Comparison of ENCODE assay signal across 1 cellular context in the genomic region with DNA sequence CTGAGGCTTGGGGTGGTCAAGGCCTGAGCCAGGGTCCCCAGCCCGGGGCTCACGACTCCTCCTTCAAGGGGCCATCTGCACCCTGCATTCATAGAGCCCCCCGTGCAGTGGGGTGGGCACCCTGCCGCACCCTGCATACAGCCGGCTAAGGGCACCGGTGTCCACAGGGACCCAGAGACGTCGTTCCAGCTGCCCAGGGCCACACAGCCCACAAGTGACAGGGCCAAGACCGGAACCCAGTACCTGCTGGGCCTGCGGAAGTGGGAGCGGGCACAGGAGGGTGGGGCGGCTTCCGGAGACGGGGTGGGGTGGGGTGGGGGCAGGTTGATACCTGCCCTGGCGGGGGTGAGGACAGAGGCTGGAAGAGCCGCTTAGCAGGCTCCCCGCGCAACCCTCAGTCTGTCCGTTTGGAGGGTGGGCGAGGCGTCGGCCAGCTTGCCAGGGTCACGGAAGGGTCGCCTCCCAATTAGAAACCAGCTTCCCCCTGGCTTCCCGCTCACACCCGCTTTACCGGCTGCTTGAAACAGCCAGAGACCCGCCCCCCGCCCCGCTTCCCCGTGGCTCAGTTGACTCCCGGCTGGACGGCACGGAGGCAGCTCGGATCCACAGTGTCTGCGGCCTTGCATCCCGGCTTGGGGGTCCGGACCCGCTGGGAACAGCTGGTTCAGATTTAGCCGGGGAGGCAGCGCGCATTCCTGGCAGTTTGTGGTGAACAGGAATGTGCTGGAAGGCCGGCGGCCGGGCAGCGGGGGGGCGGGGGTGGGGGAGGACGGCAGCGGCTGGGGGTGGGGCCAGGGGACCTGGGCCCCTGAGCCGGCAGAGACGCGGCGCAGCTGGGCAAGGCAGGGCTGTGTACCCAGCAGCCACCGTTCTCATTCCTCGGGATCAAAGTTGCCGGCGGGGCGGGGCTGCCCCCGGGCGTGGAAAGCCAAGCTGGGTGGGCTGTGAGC.
TF ChIP-seq lines count a peak whose summit lies in the region.

No MANE protein-coding gene starts in this region.

TF ChIP-seq in H1, 55 proteins besides CTCF, POLR2A, EP300 and RAD21:
- no peak for TF ChIP-seq SIRT6 (IDR thresholded peaks at IDR 0.05; ENCODE audit: low read length)
- TF ChIP-seq, protein P1, sequence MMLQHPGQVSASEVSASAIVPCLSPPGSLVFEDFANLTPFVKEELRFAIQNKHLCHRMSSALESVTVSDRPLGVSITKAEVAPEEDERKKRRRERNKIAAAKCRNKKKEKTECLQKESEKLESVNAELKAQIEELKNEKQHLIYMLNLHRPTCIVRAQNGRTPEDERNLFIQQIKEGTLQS (IDR thresholded peaks at IDR 0.05; ENCODE audit: insufficient read depth, low read depth, low read length) = no peak
- TF ChIP-seq SIX5 (IDR thresholded peaks at IDR 0.05; ENCODE audit: low read depth, low read length) = no peak
- TF ChIP-seq BRCA1 (IDR thresholded peaks at IDR 0.05; ENCODE audit: low read depth, low read length) = no peak
- TF ChIP-seq, protein P2, sequence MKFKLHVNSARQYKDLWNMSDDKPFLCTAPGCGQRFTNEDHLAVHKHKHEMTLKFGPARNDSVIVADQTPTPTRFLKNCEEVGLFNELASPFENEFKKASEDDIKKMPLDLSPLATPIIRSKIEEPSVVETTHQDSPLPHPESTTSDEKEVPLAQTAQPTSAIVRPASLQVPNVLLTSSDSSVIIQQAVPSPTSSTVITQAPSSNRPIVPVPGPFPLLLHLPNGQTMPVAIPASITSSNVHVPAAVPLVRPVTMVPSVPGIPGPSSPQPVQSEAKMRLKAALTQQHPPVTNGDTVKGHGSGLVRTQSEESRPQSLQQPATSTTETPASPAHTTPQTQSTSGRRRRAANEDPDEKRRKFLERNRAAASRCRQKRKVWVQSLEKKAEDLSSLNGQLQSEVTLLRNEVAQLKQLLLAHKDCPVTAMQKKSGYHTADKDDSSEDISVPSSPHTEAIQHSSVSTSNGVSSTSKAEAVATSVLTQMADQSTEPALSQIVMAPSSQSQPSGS (IDR thresholded peaks at IDR 0.05; ENCODE audit: low read length) = no peak
- TF ChIP-seq BACH1 (IDR thresholded peaks at IDR 0.05; ENCODE audit: low read length) = no peak
- no peak for TF ChIP-seq SP4 (IDR thresholded peaks at IDR 0.05; ENCODE audit: low read length)
- TF ChIP-seq, protein P3, sequence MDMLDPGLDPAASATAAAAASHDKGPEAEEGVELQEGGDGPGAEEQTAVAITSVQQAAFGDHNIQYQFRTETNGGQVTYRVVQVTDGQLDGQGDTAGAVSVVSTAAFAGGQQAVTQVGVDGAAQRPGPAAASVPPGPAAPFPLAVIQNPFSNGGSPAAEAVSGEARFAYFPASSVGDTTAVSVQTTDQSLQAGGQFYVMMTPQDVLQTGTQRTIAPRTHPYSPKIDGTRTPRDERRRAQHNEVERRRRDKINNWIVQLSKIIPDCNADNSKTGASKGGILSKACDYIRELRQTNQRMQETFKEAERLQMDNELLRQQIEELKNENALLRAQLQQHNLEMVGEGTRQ (IDR thresholded peaks at IDR 0.05; ENCODE audit: low read length) = no peak
- peak; percentile 90 for TF ChIP-seq TAF7 (optimal IDR thresholded peaks at IDR 0.05; ENCODE audit: borderline replicate concordance, low read depth, low read length)
- TF ChIP-seq, protein P4, sequence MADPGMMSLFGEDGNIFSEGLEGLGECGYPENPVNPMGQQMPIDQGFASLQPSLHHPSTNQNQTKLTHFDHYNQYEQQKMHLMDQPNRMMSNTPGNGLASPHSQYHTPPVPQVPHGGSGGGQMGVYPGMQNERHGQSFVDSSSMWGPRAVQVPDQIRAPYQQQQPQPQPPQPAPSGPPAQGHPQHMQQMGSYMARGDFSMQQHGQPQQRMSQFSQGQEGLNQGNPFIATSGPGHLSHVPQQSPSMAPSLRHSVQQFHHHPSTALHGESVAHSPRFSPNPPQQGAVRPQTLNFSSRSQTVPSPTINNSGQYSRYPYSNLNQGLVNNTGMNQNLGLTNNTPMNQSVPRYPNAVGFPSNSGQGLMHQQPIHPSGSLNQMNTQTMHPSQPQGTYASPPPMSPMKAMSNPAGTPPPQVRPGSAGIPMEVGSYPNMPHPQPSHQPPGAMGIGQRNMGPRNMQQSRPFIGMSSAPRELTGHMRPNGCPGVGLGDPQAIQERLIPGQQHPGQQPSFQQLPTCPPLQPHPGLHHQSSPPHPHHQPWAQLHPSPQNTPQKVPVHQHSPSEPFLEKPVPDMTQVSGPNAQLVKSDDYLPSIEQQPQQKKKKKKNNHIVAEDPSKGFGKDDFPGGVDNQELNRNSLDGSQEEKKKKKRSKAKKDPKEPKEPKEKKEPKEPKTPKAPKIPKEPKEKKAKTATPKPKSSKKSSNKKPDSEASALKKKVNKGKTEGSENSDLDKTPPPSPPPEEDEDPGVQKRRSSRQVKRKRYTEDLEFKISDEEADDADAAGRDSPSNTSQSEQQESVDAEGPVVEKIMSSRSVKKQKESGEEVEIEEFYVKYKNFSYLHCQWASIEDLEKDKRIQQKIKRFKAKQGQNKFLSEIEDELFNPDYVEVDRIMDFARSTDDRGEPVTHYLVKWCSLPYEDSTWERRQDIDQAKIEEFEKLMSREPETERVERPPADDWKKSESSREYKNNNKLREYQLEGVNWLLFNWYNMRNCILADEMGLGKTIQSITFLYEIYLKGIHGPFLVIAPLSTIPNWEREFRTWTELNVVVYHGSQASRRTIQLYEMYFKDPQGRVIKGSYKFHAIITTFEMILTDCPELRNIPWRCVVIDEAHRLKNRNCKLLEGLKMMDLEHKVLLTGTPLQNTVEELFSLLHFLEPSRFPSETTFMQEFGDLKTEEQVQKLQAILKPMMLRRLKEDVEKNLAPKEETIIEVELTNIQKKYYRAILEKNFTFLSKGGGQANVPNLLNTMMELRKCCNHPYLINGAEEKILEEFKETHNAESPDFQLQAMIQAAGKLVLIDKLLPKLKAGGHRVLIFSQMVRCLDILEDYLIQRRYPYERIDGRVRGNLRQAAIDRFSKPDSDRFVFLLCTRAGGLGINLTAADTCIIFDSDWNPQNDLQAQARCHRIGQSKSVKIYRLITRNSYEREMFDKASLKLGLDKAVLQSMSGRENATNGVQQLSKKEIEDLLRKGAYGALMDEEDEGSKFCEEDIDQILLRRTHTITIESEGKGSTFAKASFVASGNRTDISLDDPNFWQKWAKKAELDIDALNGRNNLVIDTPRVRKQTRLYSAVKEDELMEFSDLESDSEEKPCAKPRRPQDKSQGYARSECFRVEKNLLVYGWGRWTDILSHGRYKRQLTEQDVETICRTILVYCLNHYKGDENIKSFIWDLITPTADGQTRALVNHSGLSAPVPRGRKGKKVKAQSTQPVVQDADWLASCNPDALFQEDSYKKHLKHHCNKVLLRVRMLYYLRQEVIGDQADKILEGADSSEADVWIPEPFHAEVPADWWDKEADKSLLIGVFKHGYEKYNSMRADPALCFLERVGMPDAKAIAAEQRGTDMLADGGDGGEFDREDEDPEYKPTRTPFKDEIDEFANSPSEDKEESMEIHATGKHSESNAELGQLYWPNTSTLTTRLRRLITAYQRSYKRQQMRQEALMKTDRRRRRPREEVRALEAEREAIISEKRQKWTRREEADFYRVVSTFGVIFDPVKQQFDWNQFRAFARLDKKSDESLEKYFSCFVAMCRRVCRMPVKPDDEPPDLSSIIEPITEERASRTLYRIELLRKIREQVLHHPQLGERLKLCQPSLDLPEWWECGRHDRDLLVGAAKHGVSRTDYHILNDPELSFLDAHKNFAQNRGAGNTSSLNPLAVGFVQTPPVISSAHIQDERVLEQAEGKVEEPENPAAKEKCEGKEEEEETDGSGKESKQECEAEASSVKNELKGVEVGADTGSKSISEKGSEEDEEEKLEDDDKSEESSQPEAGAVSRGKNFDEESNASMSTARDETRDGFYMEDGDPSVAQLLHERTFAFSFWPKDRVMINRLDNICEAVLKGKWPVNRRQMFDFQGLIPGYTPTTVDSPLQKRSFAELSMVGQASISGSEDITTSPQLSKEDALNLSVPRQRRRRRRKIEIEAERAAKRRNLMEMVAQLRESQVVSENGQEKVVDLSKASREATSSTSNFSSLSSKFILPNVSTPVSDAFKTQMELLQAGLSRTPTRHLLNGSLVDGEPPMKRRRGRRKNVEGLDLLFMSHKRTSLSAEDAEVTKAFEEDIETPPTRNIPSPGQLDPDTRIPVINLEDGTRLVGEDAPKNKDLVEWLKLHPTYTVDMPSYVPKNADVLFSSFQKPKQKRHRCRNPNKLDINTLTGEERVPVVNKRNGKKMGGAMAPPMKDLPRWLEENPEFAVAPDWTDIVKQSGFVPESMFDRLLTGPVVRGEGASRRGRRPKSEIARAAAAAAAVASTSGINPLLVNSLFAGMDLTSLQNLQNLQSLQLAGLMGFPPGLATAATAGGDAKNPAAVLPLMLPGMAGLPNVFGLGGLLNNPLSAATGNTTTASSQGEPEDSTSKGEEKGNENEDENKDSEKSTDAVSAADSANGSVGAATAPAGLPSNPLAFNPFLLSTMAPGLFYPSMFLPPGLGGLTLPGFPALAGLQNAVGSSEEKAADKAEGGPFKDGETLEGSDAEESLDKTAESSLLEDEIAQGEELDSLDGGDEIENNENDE (IDR thresholded peaks at IDR 0.05; ENCODE audit: insufficient replicate concordance, low read length) = no peak
- TF ChIP-seq CREB1 (IDR thresholded peaks at IDR 0.05) = no peak
- TF ChIP-seq POU5F1 (IDR thresholded peaks at IDR 0.05; ENCODE audit: low read depth, low read length) = no peak
- TF ChIP-seq TEAD4 (IDR thresholded peaks at IDR 0.05; ENCODE audit: low read depth, low read length) = peak; percentile 93
- TF ChIP-seq, protein P5, sequence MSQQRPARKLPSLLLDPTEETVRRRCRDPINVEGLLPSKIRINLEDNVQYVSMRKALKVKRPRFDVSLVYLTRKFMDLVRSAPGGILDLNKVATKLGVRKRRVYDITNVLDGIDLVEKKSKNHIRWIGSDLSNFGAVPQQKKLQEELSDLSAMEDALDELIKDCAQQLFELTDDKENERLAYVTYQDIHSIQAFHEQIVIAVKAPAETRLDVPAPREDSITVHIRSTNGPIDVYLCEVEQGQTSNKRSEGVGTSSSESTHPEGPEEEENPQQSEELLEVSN (IDR thresholded peaks at IDR 0.05) = no peak
- TF ChIP-seq CEBPB (IDR thresholded peaks at IDR 0.05; ENCODE audit: low read depth, low read length) = no peak
- peak; percentile 26 for TF ChIP-seq ASH2L (IDR thresholded peaks at IDR 0.05; ENCODE audit: low read length)
- no peak for TF ChIP-seq SP2 (IDR thresholded peaks at IDR 0.05; ENCODE audit: low read length)
- no peak for TF ChIP-seq CBX5 (IDR thresholded peaks at IDR 0.05; ENCODE audit: low read depth, low read length)
- TF ChIP-seq SAP30 (IDR thresholded peaks at IDR 0.05; ENCODE audit: insufficient read depth, insufficient replicate concordance, low read length) = no peak
- TF ChIP-seq CHD1 (IDR thresholded peaks at IDR 0.05; ENCODE audit: low read depth, low read length) = no peak
- no peak for TF ChIP-seq JUN (IDR thresholded peaks at IDR 0.05; ENCODE audit: low read depth, low read length)
- peak; percentile 44 to 78; a peak in 2 of 4 replicates for TF ChIP-seq HDAC2 (IDR thresholded peaks at IDR 0.05; ENCODE audit: borderline replicate concordance in 1 of 2, low read depth in 2 of 2, low read length in 2 of 2)
- no peak; the same call in none of the 2 replicates for TF ChIP-seq TAF1 (IDR thresholded peaks at IDR 0.05; ENCODE audit: low read depth, low read length)
- no peak for TF ChIP-seq ZNF274 (IDR thresholded peaks at IDR 0.05; ENCODE audit: borderline replicate concordance, extremely low read depth, low read length)
- TF ChIP-seq RNF2 (IDR thresholded peaks at IDR 0.05; ENCODE audit: borderline replicate concordance, low read depth, low read length, missing control alignments, poor library complexity, severe bottlenecking) = no peak
- no peak for TF ChIP-seq KDM1A (IDR thresholded peaks at IDR 0.05; ENCODE audit: borderline replicate concordance, low read length)
- no peak for TF ChIP-seq NRF1 (IDR thresholded peaks at IDR 0.05; ENCODE audit: low read depth, low read length)
- TF ChIP-seq TCF12 (IDR thresholded peaks at IDR 0.05; ENCODE audit: low read depth, low read length) = 0 out of 2 replicates have a peak, but pooled peaks have one; percentile 85
- no peak for TF ChIP-seq KDM4A (IDR thresholded peaks at IDR 0.05; ENCODE audit: low read depth, low read length, severe bottlenecking)
- TF ChIP-seq YY1 (IDR thresholded peaks at IDR 0.05; ENCODE audit: low read depth, low read length) = no peak
- no peak for TF ChIP-seq CTBP2 (IDR thresholded peaks at IDR 0.05; ENCODE audit: borderline replicate concordance, insufficient read depth, insufficient read length, low read length)
- no peak for TF ChIP-seq KDM5A (IDR thresholded peaks at IDR 0.05; ENCODE audit: low read length)
- TF ChIP-seq, protein P6, sequence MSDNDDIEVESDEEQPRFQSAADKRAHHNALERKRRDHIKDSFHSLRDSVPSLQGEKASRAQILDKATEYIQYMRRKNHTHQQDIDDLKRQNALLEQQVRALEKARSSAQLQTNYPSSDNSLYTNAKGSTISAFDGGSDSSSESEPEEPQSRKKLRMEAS (IDR thresholded peaks at IDR 0.05) = peak; percentile 24; the same call in 1 of the 2 replicates
- no peak for TF ChIP-seq EZH2 (IDR thresholded peaks at IDR 0.05; ENCODE audit: low read depth, low read length, severe bottlenecking)
- TF ChIP-seq GTF2F1 (IDR thresholded peaks at IDR 0.05; ENCODE audit: borderline replicate concordance, low read depth, low read length) = no peak
- no peak for TF ChIP-seq CHD2 (IDR thresholded peaks at IDR 0.05; ENCODE audit: low read length)
- no peak for TF ChIP-seq SP1 (IDR thresholded peaks at IDR 0.05; ENCODE audit: low read depth, low read length)
- TF ChIP-seq RFX5 (IDR thresholded peaks at IDR 0.05; ENCODE audit: borderline replicate concordance, low read depth, low read length) = no peak
- no peak for TF ChIP-seq GABPA (IDR thresholded peaks at IDR 0.05; ENCODE audit: borderline replicate concordance, insufficient read depth, low read length)
- no peak for TF ChIP-seq RBBP5 (IDR thresholded peaks at IDR 0.05; ENCODE audit: borderline replicate concordance, low read depth, low read length)
- TF ChIP-seq MAFK (IDR thresholded peaks at IDR 0.05; ENCODE audit: low read depth, low read length) = no peak
- TF ChIP-seq SRF (IDR thresholded peaks at IDR 0.05; ENCODE audit: low read depth, low read length) = 0 out of 2 replicates have a peak, but pooled peaks have one; percentile 10
- peak; percentile 56; the same call in 1 of the 2 replicates for TF ChIP-seq TBP (IDR thresholded peaks at IDR 0.05; ENCODE audit: low read depth, low read length)
- no peak for TF ChIP-seq JUND (IDR thresholded peaks at IDR 0.05; ENCODE audit: low read length)
- no peak for TF ChIP-seq RXRA (IDR thresholded peaks at IDR 0.05; ENCODE audit: insufficient read depth, low read depth, low read length)
- TF ChIP-seq PHF8 (conservative IDR thresholded peaks at IDR 0.05; ENCODE audit: low read depth, low read length) = no peak
- no peak for TF ChIP-seq BCL11A (IDR thresholded peaks at IDR 0.05; ENCODE audit: low read depth in 2 of 2, low read length in 2 of 2)
- TF ChIP-seq NANOG (IDR thresholded peaks at IDR 0.05; ENCODE audit: insufficient read depth, low read depth, low read length, poor library complexity, severe bottlenecking) = peak; percentile 13
- peak; percentile 58 to 69; a peak in 3 of 4 replicates for TF ChIP-seq SIN3A (conservative IDR thresholded peaks at IDR 0.05 in 1 of 2, IDR thresholded peaks at IDR 0.05 in 1 of 2; ENCODE audit: low read depth in 1 of 2, low read length in 2 of 2)
- peak; percentile 89 for TF ChIP-seq POLR2AphosphoS5 (IDR thresholded peaks at IDR 0.05; ENCODE audit: low read depth, low read length)
- TF ChIP-seq HDAC6 (IDR thresholded peaks at IDR 0.05; ENCODE audit: low read depth, low read length) = no peak
- no peak for TF ChIP-seq SUZ12 (IDR thresholded peaks at IDR 0.05; ENCODE audit: low read length)
- TF ChIP-seq FOSL1 (IDR thresholded peaks at IDR 0.05; ENCODE audit: insufficient read depth, low read depth, low read length) = no peak
- TF ChIP-seq CBX8 (IDR thresholded peaks at IDR 0.05; ENCODE audit: borderline replicate concordance, low read depth, low read length) = no peak
- TF ChIP-seq EGR1 (IDR thresholded peaks at IDR 0.05; ENCODE audit: borderline replicate concordance, low read depth, low read length) = no peak
TF ChIP-seq in H1: peak in this region for 11.
